ENCODE assay signal across 8 cellular contexts in genomic region chr6:32666420-32667300, GRCh38. TPM values are rescaled to one million over a fixed set of nuclear protein-coding genes. Genes with fewer than 3 reads are reported as not detected.
DNase-seq lines count a peak whose midpoint lies in the region; ATAC-seq and TF ChIP-seq lines count a peak whose summit lies in the region.

Gene HLA-DQB1, minus strand, starts transcription at chr6:32666657. Its CDS starts 50 bp downstream, at chr6:32666607.

- H3K36me3 Mint-ChIP-seq in immature natural killer cell = peaks cover 0 to 11% (median 8%) of the 10 kb centered on the region in 3 donors

- intact Hi-C loops in Panc1 (cut with micrococcal nuclease; ENCODE audit: unreplicated experiment) = no loop called here

- H3K9me3 ChIP-seq in Panc1 (ENCODE audit: control insufficient read depth, insufficient read depth, low read depth, low read length) (no peaks in the 10 kb centered on the region), adipocyte (ENCODE audit: control insufficient read depth, low read length) (no peaks in the 10 kb centered on the region)

- TF ChIP-seq CTCF in Panc1 (IDR thresholded peaks at IDR 0.05) = no peak

- H3K9me3 Mint-ChIP-seq in immature natural killer cell = peaks cover 0 to 1% (median 0%) of the 10 kb centered on the region in 6 donors

- H3K27ac Mint-ChIP-seq in immature natural killer cell = peak within 1 kb of the TSS; percentile 32 to 93 (median 82)

- peak; percentile 76 for ATAC-seq in GM18517 (IDR thresholded peaks at IDR 0.05; ENCODE audit: unreplicated experiment)
- ATAC-seq in HG02981 (IDR thresholded peaks at IDR 0.05; ENCODE audit: unreplicated experiment) = peak; percentile 52
- ATAC-seq in Panc1 = peak; percentile 88

- H3K9ac ChIP-seq in adipocyte (ENCODE audit: low read length) = no peak within 1 kb of the TSS

- POLR2A ChIA-PET in Panc1 (lab: Charles Lee) = no interaction called here

- in situ Hi-C loops in ACHN (cut with HindIII; ENCODE audit: low pct_ligation_motif_present, low pct_unique_long_range_greater_than_20kb, low sequenced_read_pairs) = no loop called here
- in situ Hi-C loops in Panc1 (cut with HindIII; ENCODE audit: low pct_unique_long_range_greater_than_20kb, low sequenced_read_pairs) = no loop called here

- H3K4me3 ChIP-seq in Panc1 (ENCODE audit: low read depth in 2 of 2, low read length in 2 of 2) (peak within 1 kb of the TSS; percentile 22 to 24), adipocyte (ENCODE audit: low read length) (peak within 1 kb of the TSS; percentile 38)

- CTCF ChIA-PET in Panc1 (lab: Charles Lee) = no interaction called here

- peaks cover 27 to 37% of the 10 kb centered on the region in 2 donors for H3K4me1 Mint-ChIP-seq in immature natural killer cell

- H3K4me1 ChIP-seq in Panc1 (ENCODE audit: control insufficient read depth, insufficient read depth, low read length) = peaks cover 3% of the 10 kb centered on the region; the same call in 1 of the 2 replicates
- no peaks in the 10 kb centered on the region for H3K4me1 ChIP-seq in adipocyte (ENCODE audit: control insufficient read depth, insufficient read depth, low read length)

- DNase-seq in ACHN (peak; percentile 77), Panc1 (ENCODE audit: low read depth, low spot score) (no peak), adipocyte (ENCODE audit: low read depth) (peak; percentile 38), immature natural killer cell (peak in 2 of 3 donors; percentile 19 to 68), epidermal melanocyte (ENCODE audit: insufficient read length, low spot score) (no peak)
- peak; percentile 48 for DNase-seq in stimulated activated CD4-positive, alpha-beta T cell treated with anti-CD3 and anti-CD28 coated beads, Interleukin-1b, Interleukin-23, amount 100 ng/mL, for 48 hours

- H3K27me3 Mint-ChIP-seq in immature natural killer cell (ENCODE audit: low read depth in 3 of 3) = peaks cover 13 to 22% (median 18%) of the 10 kb centered on the region in 3 donors

- H3K27ac ChIP-seq in Panc1 (ENCODE audit: low read length) = no peak within 1 kb of the TSS

- H3K36me3 ChIP-seq in Panc1 (ENCODE audit: control insufficient read depth, insufficient read depth, low read length) (no peaks in the 10 kb centered on the region), adipocyte (ENCODE audit: control insufficient read depth, insufficient read depth, low read length, severe bottlenecking) (no peaks in the 10 kb centered on the region)

- H3K4me3 Mint-ChIP-seq in immature natural killer cell = peak within 1 kb of the TSS; percentile 78 to 90 (median 82)

- no TSS peak for BruUV-seq in Panc1 (replicated peaks; lab: Mats Ljungman, UMichigan)

- H3K27me3 ChIP-seq in Panc1 (ENCODE audit: control insufficient read depth, insufficient read depth, low read length) (peaks cover 50% of the 10 kb centered on the region), adipocyte (replicated peaks; ENCODE audit: control insufficient read depth, insufficient read depth, low read length) (peaks cover 11% of the 10 kb centered on the region)

RNA-seq across cellular contexts. Expression of gene HLA-DQB1, which starts in this region (rescaled TPM):
- total RNA-seq in Panc1 (2021; ENCODE audit: unreplicated experiment) = 0.51 TPM
- polyA plus RNA-seq in Panc1 (2012; ENCODE audit: insufficient read length) = not detected
- polyA plus RNA-seq in immature natural killer cell = 100 to 1,000 TPM in 1 of 3 donors, 10 to 100 TPM in 1, 1 to 10 TPM in 1; 2.5 to 105 (median 74.9) TPM

Comparison
In these comparisons a context has a peak if more than half of its experiments do, and no peak if none do; other contexts are left out.
1. Peak in ATAC-seq and H3K4me3 ChIP-seq in Panc1; RNA of the gene not detected or under 1 TPM.
2. DNase-seq: peak in ACHN (single experiment), adipocyte (single experiment), immature natural killer cell (2 of 3) and stimulated activated CD4-positive, alpha-beta T cell treated with anti-CD3 and anti-CD28 coated beads, Interleukin-1b, Interleukin-23, amount 100 ng/mL, for 48 hours (single experiment); none in Panc1 (single experiment) and epidermal melanocyte (single experiment).
3. Peak in every context shown above with its lines, with median percentiles within 50 percentile points of each other: ATAC-seq.